Comparison of ENCODE assay signal across 30 cellular contexts in genomic region chr1:95326023-95326422, GRCh38.
"Had no signal": no experiment of that assay in that cellular context is flagged by ENCODE, and none has a peak within 500 bp of the region (broad histone marks: within the 10 kb centered on the region; RNA-seq: fewer than 3 reads in every experiment).

No MANE protein-coding gene starts in this region.

- ATAC-seq: natural killer cell; psoas muscle; right cardiac atrium; right lobe of liver; stimulated activated memory B cell treated with anti-CD40 and anti-IgM and Interleukin-4, amounts not matched to agents 10 μg/mL and 1 μg/mL and 100 μg/mL, for 72 hours; stimulated activated naive CD8-positive, alpha-beta T cell treated with anti-CD3 and anti-CD28 coated beads, Interleukin-15, amount 100 ng/mL, for 72 hours; stimulated activated naive CD8-positive, alpha-beta T cell treated with anti-CD3 and anti-CD28 coated beads, Interleukin-15, Interleukin-2, amounts not matched to agents 100 U/mL and 50 U/mL, for 24 hours; upper lobe of right lung had no signal

- H3K4me3 Mint-ChIP-seq: natural killer cell; nephron; neural progenitor cell; stimulated activated memory B cell treated with anti-CD40 and anti-IgM and Interleukin-4, amounts not matched to agents 10 μg/mL and 1 μg/mL and 100 μg/mL, for 72 hours; stimulated activated naive CD8-positive, alpha-beta T cell treated with anti-CD3 and anti-CD28 coated beads, Interleukin-15, amount 100 ng/mL, for 72 hours; type B pancreatic cell had no signal

- H3K36me3 Mint-ChIP-seq: natural killer cell; neural progenitor cell; stimulated activated memory B cell treated with anti-CD40 and anti-IgM and Interleukin-4, amounts not matched to agents 10 μg/mL and 1 μg/mL and 100 μg/mL, for 72 hours; type B pancreatic cell had no signal

- H3K36me3 ChIP-seq: neural progenitor cell, ovary, right lobe of liver, sigmoid colon, suprapubic skin, tibial artery, transverse colon, upper lobe of right lung, uterus had no signal

- H3K79me2 ChIP-seq: parathyroid adenoma had no signal

- H3K9me3 Mint-ChIP-seq: nephron; neural progenitor cell; stimulated activated memory B cell treated with anti-CD40 and anti-IgM and Interleukin-4, amounts not matched to agents 10 μg/mL and 1 μg/mL and 100 μg/mL, for 72 hours; stimulated activated naive CD8-positive, alpha-beta T cell treated with anti-CD3 and anti-CD28 coated beads, Interleukin-15, amount 100 ng/mL, for 72 hours; type B pancreatic cell had no signal

- DNase-seq: natural killer cell; occipital lobe; ovary; posterior cingulate gyrus; psoas muscle; right cardiac atrium; right lobe of liver; sigmoid colon; small intestine; stimulated activated CD4-positive, alpha-beta T cell treated with anti-CD3 and anti-CD28 coated beads, Interleukin-15, amount 100 ng/mL, for 24 hours; stimulated activated CD4-positive, alpha-beta T cell treated with anti-CD3 and anti-CD28 coated beads, Interleukin-2, amount 100 ng/mL, for 24 hours; stimulated activated CD4-positive, alpha-beta T cell treated with anti-CD3 and anti-CD28 coated beads, Interleukin-4, amount 100 ng/mL, for 1 hour; stimulated activated CD4-positive, alpha-beta T cell treated with anti-CD3 and anti-CD28 coated beads, Interleukin-4, amount 100 ng/mL, for 4 hours; stimulated activated CD8-positive, alpha-beta memory T cell treated with anti-CD3 and anti-CD28 coated beads, Interleukin-4, amount 100 ng/mL, for 48 hours; stimulated activated naive CD4-positive, alpha-beta T cell; stimulated activated naive CD8-positive, alpha-beta T cell treated with anti-CD3 and anti-CD28 coated beads, Interleukin-15, amount 100 ng/mL, for 72 hours; stimulated activated naive CD8-positive, alpha-beta T cell treated with anti-CD3 and anti-CD28 coated beads, Interleukin-15, Interleukin-2, amounts not matched to agents 100 U/mL and 50 U/mL, for 24 hours; substantia nigra; testis; tibial artery; transverse colon; upper lobe of right lung; uterus had no signal

- H3K9ac ChIP-seq: neural progenitor cell, parathyroid adenoma had no signal

- H3K27ac ChIP-seq: neural progenitor cell, ovary, parathyroid adenoma, psoas muscle, right lobe of liver, sigmoid colon, suprapubic skin, testis, tibial artery, transverse colon, upper lobe of right lung, uterus had no signal

- H3K4me3 ChIP-seq: neural progenitor cell, ovary, psoas muscle, right lobe of liver, sigmoid colon, suprapubic skin, testis, tibial artery, transverse colon, upper lobe of right lung, uterus had no signal

- H3K27me3 Mint-ChIP-seq: progenitor cell of endocrine pancreas, type B pancreatic cell had no signal

- H3K4me2 ChIP-seq: neural progenitor cell had no signal

- H3K4me1 ChIP-seq: parathyroid adenoma, psoas muscle, right lobe of liver, testis, tibial artery, transverse colon, upper lobe of right lung, uterus had no signal

- H3K27ac Mint-ChIP-seq: natural killer cell; nephron; neural progenitor cell; progenitor cell of endocrine pancreas; stimulated activated memory B cell treated with anti-CD40 and anti-IgM and Interleukin-4, amounts not matched to agents 10 μg/mL and 1 μg/mL and 100 μg/mL, for 72 hours; stimulated activated naive CD8-positive, alpha-beta T cell treated with anti-CD3 and anti-CD28 coated beads, Interleukin-15, amount 100 ng/mL, for 72 hours; type B pancreatic cell had no signal

- H3K9me3 ChIP-seq: ovary, psoas muscle, right lobe of liver, sigmoid colon, suprapubic skin, testis, tibial artery, transverse colon, upper lobe of right lung, uterus had no signal

- FAIRE-seq: small intestine had no signal

- H3K4me1 Mint-ChIP-seq: natural killer cell; nephron; stimulated activated memory B cell treated with anti-CD40 and anti-IgM and Interleukin-4, amounts not matched to agents 10 μg/mL and 1 μg/mL and 100 μg/mL, for 72 hours; stimulated activated naive CD8-positive, alpha-beta T cell treated with anti-CD3 and anti-CD28 coated beads, Interleukin-15, amount 100 ng/mL, for 72 hours had no signal

- H3K27me3 ChIP-seq: neural progenitor cell, ovary, right lobe of liver, sigmoid colon, suprapubic skin, testis, tibial artery, transverse colon, upper lobe of right lung, uterus had no signal

- H2AFZ ChIP-seq: neural progenitor cell, parathyroid adenoma had no signal
